10 cellular contexts compared by ENCODE assay signal in the genomic region with DNA sequence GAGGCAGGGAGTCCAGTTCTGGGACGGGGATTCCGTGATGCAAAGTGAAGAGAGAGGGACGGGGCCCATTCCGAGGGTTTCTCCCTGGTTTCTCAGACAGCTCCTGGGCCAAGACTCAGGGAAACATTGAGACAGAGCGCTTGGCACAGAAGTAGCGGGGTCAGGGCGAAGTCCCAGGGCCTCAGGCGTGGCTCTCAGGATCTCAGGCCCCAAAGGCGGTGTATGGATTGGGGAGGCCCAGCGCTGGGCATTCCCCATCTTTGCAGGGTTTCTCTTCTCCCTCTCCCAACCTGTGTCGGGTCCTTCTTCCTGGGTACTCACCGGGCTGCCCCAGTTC. TPM values are rescaled to one million over a fixed set of nuclear protein-coding genes. Genes with fewer than 3 reads are reported as not detected.
DNase-seq lines count a peak whose midpoint lies in the region; ATAC-seq and TF ChIP-seq lines count a peak whose summit lies in the region.
"Had no signal": no experiment of that assay in that cellular context is flagged by ENCODE, and none has a peak within 500 bp of the region (broad histone marks: within the 10 kb centered on the region; RNA-seq: fewer than 3 reads in every experiment).

No MANE protein-coding gene starts in this region.

- peaks cover 53% of the 10 kb centered on the region for H3K27me3 Mint-ChIP-seq in central memory CD8-positive, alpha-beta T cell

- H3K4me3 ChIP-seq in SK-N-SH (ENCODE audit: low read depth in 2 of 2, low read length in 1 of 2) (no peak overlapping the region), left lung (peak overlapping the region; percentile 51 to 73), subcutaneous abdominal adipose tissue (ENCODE audit: low read depth in 1 of 5, low read length in 5 of 5) (peak overlapping the region in 4 of 5 donors; percentile 66 to 76 (median 70))

- no peaks in the 10 kb centered on the region for H3F3A ChIP-seq in SK-N-SH (replicated peaks; ENCODE audit: insufficient read depth)

- no peak for TF ChIP-seq EP300 in SK-N-SH (IDR thresholded peaks at IDR 0.05; ENCODE audit: borderline replicate concordance in 1 of 2, low read depth in 1 of 2, low read length in 1 of 2)

- 35% methylated on average over 12 of the region's 12 CpGs for WGBS in SK-N-SH (ENCODE audit: low lambda C conversion rate)

- no peaks in the 10 kb centered on the region for H3K79me2 ChIP-seq in SK-N-SH (ENCODE audit: insufficient read depth)

- no peak for TF ChIP-seq CTCF in SK-N-SH (IDR thresholded peaks at IDR 0.05)
- no peak for TF ChIP-seq CTCF in left lung (IDR thresholded peaks at IDR 0.05)

- H3K4me1 Mint-ChIP-seq in central memory CD8-positive, alpha-beta T cell: peaks cover 20% of the 10 kb centered on the region

- H3K36me3 ChIP-seq in SK-N-SH (replicated peaks in 1 of 2; ENCODE audit: control insufficient read depth in 1 of 2, insufficient read depth in 2 of 2, low read length in 1 of 2) (no peaks in the 10 kb centered on the region), left lung (no peaks in the 10 kb centered on the region), subcutaneous abdominal adipose tissue (ENCODE audit: control insufficient read depth in 5 of 5, insufficient read depth in 5 of 5, low read length in 5 of 5) (no peaks in the 10 kb centered on the region)

- POLR2A ChIA-PET in SK-N-SH (lab: Yijun Ruan, JAX): no interaction called here

- no peaks in the 10 kb centered on the region for H3K9me3 Mint-ChIP-seq in central memory CD8-positive, alpha-beta T cell

- no peaks in the 10 kb centered on the region for H3K9me3 ChIP-seq in SK-N-SH
- no peaks in the 10 kb centered on the region for H3K9me3 ChIP-seq in left lung
- H3K9me3 ChIP-seq in subcutaneous abdominal adipose tissue (ENCODE audit: control insufficient read depth in 5 of 5, low read length in 5 of 5): peaks cover 0 to 4% (median 0%) of the 10 kb centered on the region in 5 donors

- H3K27me3 ChIP-seq in SK-N-SH (ENCODE audit: insufficient read depth) (peaks cover 27% of the 10 kb centered on the region; the same call in 1 of the 2 replicates), left lung (peaks cover 0 to 54% of the 10 kb centered on the region in 2 donors), subcutaneous abdominal adipose tissue (ENCODE audit: control insufficient read depth in 5 of 5, insufficient read depth in 4 of 5, low read length in 5 of 5) (peaks cover 0 to 24% (median 10%) of the 10 kb centered on the region in 5 donors)

- H3K9me2 ChIP-seq in SK-N-SH: no peaks in the 10 kb centered on the region

- no peak for TF ChIP-seq RAD21 in SK-N-SH (IDR thresholded peaks at IDR 0.05; ENCODE audit: low read length)

- no peak for TF ChIP-seq POLR2A in erythroblast (IDR thresholded peaks at IDR 0.05; ENCODE audit: low read length)

- no peaks in the 10 kb centered on the region for H4K20me1 ChIP-seq in SK-N-SH (ENCODE audit: insufficient read depth)

- no peak; the same call in 2 of the 3 replicates for ATAC-seq in SK-N-SH treated with all-trans-retinoic acid at 6 μM for 48 hours
- no peak for ATAC-seq in central memory CD8-positive, alpha-beta T cell (replicated peaks; ENCODE audit: extremely low read depth, poor library complexity, severe bottlenecking)
- peak; percentile 45 for ATAC-seq in left lung
- no peak for ATAC-seq in GM18861 (IDR thresholded peaks at IDR 0.05; ENCODE audit: unreplicated experiment)
- ATAC-seq in HG02938 (IDR thresholded peaks at IDR 0.05; ENCODE audit: unreplicated experiment): no peak

- H3K4me1 ChIP-seq in SK-N-SH (ENCODE audit: control insufficient read depth in 1 of 2, insufficient read depth in 2 of 2, low read depth in 1 of 2, low read length in 1 of 2) (peaks cover 0 to 3% of the 10 kb centered on the region in 2 experiments; a peak in 1 of 4 replicates), left lung (peaks cover 0 to 4% of the 10 kb centered on the region in 2 donors), subcutaneous abdominal adipose tissue (ENCODE audit: control insufficient read depth in 5 of 5, insufficient read depth in 5 of 5, low read length in 5 of 5) (peaks cover 0 to 15% (median 15%) of the 10 kb centered on the region in 5 donors)

- H3K4me2 ChIP-seq in SK-N-SH: 0 out of 2 replicates have a peak overlapping the region, but pooled peaks have one; percentile 66

- H3K4me3 Mint-ChIP-seq in central memory CD8-positive, alpha-beta T cell: peak overlapping the region; percentile 86

- DNase-seq in SK-N-SH: peak; percentile 14
- DNase-seq in central memory CD8-positive, alpha-beta T cell (ENCODE audit: low spot score in 2 of 2): no peak
- no peak for DNase-seq in left lung
- DNase-seq in erythroblast (lab: John Stamatoyannopoulos, UW): no peak
- DNase-seq: NCI-H1105 had no signal

- no peak overlapping the region for H2AFZ ChIP-seq in SK-N-SH (ENCODE audit: low read depth)

- intact Hi-C loops in left lung (cut with DNase I): no loop called here

- H3K27ac Mint-ChIP-seq in central memory CD8-positive, alpha-beta T cell (ENCODE audit: low read depth): no peak overlapping the region

- CTCF ChIA-PET in SK-N-SH (lab: Yijun Ruan, JAX): interaction anchor here (1.0 kb wide), 1 partner anchor 139 kb away, joined by 3 read pairs; no protein-coding TSS in a partner anchor

- H3K27ac ChIP-seq in SK-N-SH (ENCODE audit: low read depth in 2 of 2, low read length in 1 of 2) (no peak overlapping the region), left lung (peak overlapping the region; percentile 37 to 64), subcutaneous abdominal adipose tissue (ENCODE audit: low read depth, low read length) (no peak overlapping the region)

- peaks cover 2% of the 10 kb centered on the region for H3K36me3 Mint-ChIP-seq in central memory CD8-positive, alpha-beta T cell (ENCODE audit: insufficient read depth)

- no peak overlapping the region for H3K9ac ChIP-seq in SK-N-SH
- peak overlapping the region in 3 of 5 donors; percentile 10 to 78 (median 76) for H3K9ac ChIP-seq in subcutaneous abdominal adipose tissue (ENCODE audit: low read length in 5 of 5)

TF ChIP-seq in SK-N-SH, 30 proteins besides CTCF, POLR2A, EP300 and RAD21 (continues in another document):
- TF ChIP-seq, protein P1, sequence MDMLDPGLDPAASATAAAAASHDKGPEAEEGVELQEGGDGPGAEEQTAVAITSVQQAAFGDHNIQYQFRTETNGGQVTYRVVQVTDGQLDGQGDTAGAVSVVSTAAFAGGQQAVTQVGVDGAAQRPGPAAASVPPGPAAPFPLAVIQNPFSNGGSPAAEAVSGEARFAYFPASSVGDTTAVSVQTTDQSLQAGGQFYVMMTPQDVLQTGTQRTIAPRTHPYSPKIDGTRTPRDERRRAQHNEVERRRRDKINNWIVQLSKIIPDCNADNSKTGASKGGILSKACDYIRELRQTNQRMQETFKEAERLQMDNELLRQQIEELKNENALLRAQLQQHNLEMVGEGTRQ (IDR thresholded peaks at IDR 0.05; ENCODE audit: borderline replicate concordance, low read depth, low read length): no peak
- TF ChIP-seq, protein P2, sequence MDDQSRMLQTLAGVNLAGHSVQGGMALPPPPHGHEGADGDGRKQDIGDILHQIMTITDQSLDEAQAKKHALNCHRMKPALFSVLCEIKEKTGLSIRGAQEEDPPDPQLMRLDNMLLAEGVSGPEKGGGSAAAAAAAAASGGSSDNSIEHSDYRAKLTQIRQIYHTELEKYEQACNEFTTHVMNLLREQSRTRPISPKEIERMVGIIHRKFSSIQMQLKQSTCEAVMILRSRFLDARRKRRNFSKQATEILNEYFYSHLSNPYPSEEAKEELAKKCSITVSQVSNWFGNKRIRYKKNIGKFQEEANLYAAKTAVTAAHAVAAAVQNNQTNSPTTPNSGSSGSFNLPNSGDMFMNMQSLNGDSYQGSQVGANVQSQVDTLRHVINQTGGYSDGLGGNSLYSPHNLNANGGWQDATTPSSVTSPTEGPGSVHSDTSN (IDR thresholded peaks at IDR 0.05): no peak
- TF ChIP-seq NRF1 (IDR thresholded peaks at IDR 0.05; ENCODE audit: low read depth, low read length) (no peak), RXRA (IDR thresholded peaks at IDR 0.05; ENCODE audit: borderline replicate concordance, low read depth) (no peak), RCOR1 (IDR thresholded peaks at IDR 0.05; ENCODE audit: low read length) (no peak)

TF ChIP-seq in SK-N-SH treated with all-trans-retinoic acid at 6 μM for 48 hours, 23 proteins besides CTCF, POLR2A, EP300 and RAD21:
- no peak for TF ChIP-seq TOX (CRISPR knock-in tag; IDR thresholded peaks at IDR 0.05; ENCODE audit: borderline replicate concordance)
- no peak for TF ChIP-seq ARNTL (CRISPR knock-in tag; IDR thresholded peaks at IDR 0.05; ENCODE audit: borderline replicate concordance, low read depth)
- TF ChIP-seq PPARA (CRISPR knock-in tag; IDR thresholded peaks at IDR 0.05; ENCODE audit: borderline replicate concordance): no peak
- TF ChIP-seq OSR1 (CRISPR knock-in tag; IDR thresholded peaks at IDR 0.05): no peak

RNA-seq across cellular contexts. Expression of a gene that starts 35.9 kb away (rescaled TPM):
- not detected in 2 replicates for polyA plus RNA-seq in SK-N-SH (2012; rRNA removed)
- polyA plus RNA-seq in SK-N-SH (2012; cell fraction: cytosol; rRNA removed): not detected in 2 replicates
- not detected in 2 replicates for polyA plus RNA-seq in SK-N-SH (2012; cell fraction: nucleus; rRNA removed)
- total RNA-seq in left lung: 10 to 100 TPM; 11.1 to 17.7 TPM
- total RNA-seq: A172 had no signal

Comparison
In these comparisons a context has a peak if more than half of its experiments do, and no peak if none do; other contexts are left out.
1. H3K27ac ChIP-seq: peak in left lung (2 of 2); none in SK-N-SH (0 of 2) and subcutaneous abdominal adipose tissue (single experiment).
2. H3K4me3 ChIP-seq: peak in left lung (2 of 2) and subcutaneous abdominal adipose tissue (4 of 5); none in SK-N-SH (0 of 2).